In genomic region chr19:54684537-54684936, GRCh38 we compare ENCODE assay signal across 1 cellular context.
TF ChIP-seq lines count a peak whose summit lies in the region.

No MANE protein-coding gene starts in this region.

TF ChIP-seq in HepG2, 621 proteins besides CTCF, POLR2A, EP300 and RAD21 (continues in another document):
- TF ChIP-seq TSC22D2 (CRISPR knock-in tag; IDR thresholded peaks at IDR 0.05; ENCODE audit: borderline replicate concordance) (peak; percentile 95; the same call in 1 of the 2 replicates), RXRB (CRISPR knock-in tag; IDR thresholded peaks at IDR 0.05; ENCODE audit: borderline replicate concordance) (peak; percentile 53; the same call in 1 of the 2 replicates), IRF9 (CRISPR knock-in tag; IDR thresholded peaks at IDR 0.05; ENCODE audit: borderline replicate concordance) (no peak), ZFP36L2 (CRISPR knock-in tag; IDR thresholded peaks at IDR 0.05) (peak; percentile 93), ZNF331 (CRISPR knock-in tag; IDR thresholded peaks at IDR 0.05) (peak; percentile 63; the same call in 1 of the 2 replicates), CAMTA2 (CRISPR knock-in tag; IDR thresholded peaks at IDR 0.05; ENCODE audit: borderline replicate concordance) (no peak), ATF5 (CRISPR knock-in tag; IDR thresholded peaks at IDR 0.05; ENCODE audit: low read depth) (no peak), ZBTB21 (CRISPR knock-in tag; IDR thresholded peaks at IDR 0.05) (peak; percentile 55; the same call in 1 of the 2 replicates), REXO4 (CRISPR knock-in tag; IDR thresholded peaks at IDR 0.05; ENCODE audit: borderline replicate concordance) (no peak), IKZF5 (CRISPR knock-in tag; IDR thresholded peaks at IDR 0.05) (peak; percentile 80; the same call in 1 of the 2 replicates), ZBTB49 (CRISPR knock-in tag; IDR thresholded peaks at IDR 0.05; ENCODE audit: borderline replicate concordance) (0 out of 2 replicates have a peak, but pooled peaks have one; percentile 63), CBX5 (CRISPR knock-in tag; IDR thresholded peaks at IDR 0.05; ENCODE audit: borderline replicate concordance) (peak; percentile 36; the same call in 1 of the 2 replicates), GLI4 (CRISPR knock-in tag; IDR thresholded peaks at IDR 0.05; ENCODE audit: borderline replicate concordance) (peak; percentile 45; the same call in 1 of the 2 replicates), ZNF513 (CRISPR knock-in tag; conservative IDR thresholded peaks at IDR 0.05) (no peak), ZNF441 (CRISPR knock-in tag; IDR thresholded peaks at IDR 0.05; ENCODE audit: borderline replicate concordance) (peak; percentile 90), ZFX (CRISPR knock-in tag; IDR thresholded peaks at IDR 0.05; ENCODE audit: low read depth) (no peak), PCBP1 (IDR thresholded peaks at IDR 0.05; ENCODE audit: borderline replicate concordance, low read depth, low read length) (no peak), E2F5 (CRISPR knock-in tag; conservative IDR thresholded peaks at IDR 0.05) (0 out of 2 replicates have a peak, but pooled peaks have one; percentile 40), NFYC (CRISPR knock-in tag; IDR thresholded peaks at IDR 0.05) (0 out of 2 replicates have a peak, but pooled peaks have one; percentile 36), ATF6 (CRISPR knock-in tag; conservative IDR thresholded peaks at IDR 0.05) (peak; percentile 90; the same call in 1 of the 2 replicates), ZNF160 (CRISPR knock-in tag; IDR thresholded peaks at IDR 0.05) (0 out of 2 replicates have a peak, but pooled peaks have one; percentile 70), MIER3 (CRISPR knock-in tag; IDR thresholded peaks at IDR 0.05; ENCODE audit: borderline replicate concordance) (peak; percentile 67; the same call in 1 of the 2 replicates), CEBPG (CRISPR knock-in tag; IDR thresholded peaks at IDR 0.05) (peak; percentile 17; the same call in 1 of the 2 replicates), ETV6 (CRISPR knock-in tag; conservative IDR thresholded peaks at IDR 0.05) (peak; percentile 85), TEAD3 (CRISPR knock-in tag; optimal IDR thresholded peaks at IDR 0.05; ENCODE audit: borderline replicate concordance) (peak; percentile 26), ZNF18 (CRISPR knock-in tag; IDR thresholded peaks at IDR 0.05; ENCODE audit: insufficient replicate concordance) (peak; percentile 55), KDM6A (CRISPR knock-in tag; IDR thresholded peaks at IDR 0.05; ENCODE audit: low read depth) (no peak), FOXK1 (CRISPR knock-in tag; IDR thresholded peaks at IDR 0.05; ENCODE audit: borderline replicate concordance, low read depth) (peak; percentile 86; the same call in 1 of the 2 replicates), TERF1 (CRISPR knock-in tag; IDR thresholded peaks at IDR 0.05) (no peak), NFKBIZ (CRISPR knock-in tag; IDR thresholded peaks at IDR 0.05) (0 out of 2 replicates have a peak, but pooled peaks have one; percentile 57), ZNF205 (CRISPR knock-in tag; IDR thresholded peaks at IDR 0.05) (0 out of 2 replicates have a peak, but pooled peaks have one; percentile 28), ZBTB44 (CRISPR knock-in tag; IDR thresholded peaks at IDR 0.05) (peak; percentile 94; the same call in 1 of the 2 replicates), ELF3 (CRISPR knock-in tag; IDR thresholded peaks at IDR 0.05) (peak; percentile 69), ZFP36 (IDR thresholded peaks at IDR 0.05; ENCODE audit: borderline replicate concordance, low read depth, low read length, partially characterized antibody) (no peak), SPEN (CRISPR knock-in tag; IDR thresholded peaks at IDR 0.05; ENCODE audit: low read depth) (no peak), KDM4B (CRISPR knock-in tag; IDR thresholded peaks at IDR 0.05) (peak; percentile 86), HOXA9 (CRISPR knock-in tag; IDR thresholded peaks at IDR 0.05; ENCODE audit: borderline replicate concordance) (peak; percentile 41; the same call in 1 of the 2 replicates), NR3C1 (CRISPR knock-in tag; IDR thresholded peaks at IDR 0.05) (no peak), ZNF772 (CRISPR knock-in tag; IDR thresholded peaks at IDR 0.05) (peak; percentile 64; the same call in 1 of the 2 replicates), WIZ (CRISPR knock-in tag; IDR thresholded peaks at IDR 0.05) (peak; percentile 97), SALL1 (CRISPR knock-in tag; IDR thresholded peaks at IDR 0.05) (peak; percentile 82), ZBTB4 (CRISPR knock-in tag; IDR thresholded peaks at IDR 0.05; ENCODE audit: borderline replicate concordance) (no peak), SP140L (CRISPR knock-in tag; IDR thresholded peaks at IDR 0.05; ENCODE audit: borderline replicate concordance) (peak; percentile 94; the same call in 1 of the 2 replicates), TEAD2 (CRISPR knock-in tag; IDR thresholded peaks at IDR 0.05) (0 out of 2 replicates have a peak, but pooled peaks have one; percentile 47)
